Comparison of ENCODE assay signal across 25 cellular contexts in the genomic region with DNA sequence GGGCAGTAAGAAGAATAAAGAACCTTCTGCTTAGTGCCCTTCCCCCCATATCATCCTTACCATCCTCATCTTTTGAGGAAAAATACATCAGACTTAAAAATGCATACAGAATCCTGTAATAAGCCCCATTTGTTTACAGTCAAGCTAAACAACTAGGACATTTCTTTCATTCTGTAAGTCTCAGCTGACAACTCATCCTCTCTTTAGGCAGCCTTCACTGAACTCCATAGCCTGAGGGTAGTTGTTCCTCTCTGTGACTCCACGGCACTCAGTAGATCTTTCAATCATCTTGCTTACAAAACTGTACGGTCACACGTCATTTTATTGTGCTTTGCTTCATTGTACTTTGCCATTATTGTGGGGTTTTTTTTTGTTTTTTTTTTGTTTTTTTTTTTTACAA.
DNase-seq lines count a peak whose midpoint lies in the region; ATAC-seq, FAIRE-seq and TF ChIP-seq lines count a peak whose summit lies in the region.
"Had no signal": no experiment of that assay in that cellular context is flagged by ENCODE, and none has a peak within 500 bp of the region (broad histone marks: within the 10 kb centered on the region; RNA-seq: fewer than 3 reads in every experiment).

No MANE protein-coding gene starts in this region.

- H3K56ac ChIP-seq in H1 (replicated peaks; ENCODE audit: insufficient read length, low read depth, low read length), result peak overlapping the region; percentile 13

- TF ChIP-seq POLR2A in H1 (IDR thresholded peaks at IDR 0.05; ENCODE audit: control extremely low read depth in 1 of 2, low read depth in 2 of 2, low read length in 2 of 2), result no peak

- H3K9me3 Mint-ChIP-seq in activated T-cell treated with anti-CD3 and anti-CD28 coated beads, Interleukin-2, amount 50 U/mL, for 72 hours, result no peaks in the 10 kb centered on the region
- H3K9me3 Mint-ChIP-seq in neural crest cell, result no peaks in the 10 kb centered on the region
- H3K9me3 Mint-ChIP-seq in activated naive CD4-positive, alpha-beta T cell treated with anti-CD3 and anti-CD28 coated beads, Interleukin-2, amount 10 ng/mL, durations not matched to agents 7 days and 5 days, result no peaks in the 10 kb centered on the region

- H3K27ac Mint-ChIP-seq in activated T-cell treated with anti-CD3 and anti-CD28 coated beads, Interleukin-2, amount 50 U/mL, for 72 hours, result peak overlapping the region; percentile 83
- H3K27ac Mint-ChIP-seq in neural crest cell (ENCODE audit: unreplicated experiment), result peak overlapping the region; percentile 62
- no peak overlapping the region for H3K27ac Mint-ChIP-seq in activated naive CD4-positive, alpha-beta T cell treated with anti-CD3 and anti-CD28 coated beads, Interleukin-2, amount 10 ng/mL, durations not matched to agents 7 days and 5 days

- H3K79me2 ChIP-seq in H1 (ENCODE audit: control insufficient read depth in 1 of 2, insufficient read depth in 2 of 2, low read length in 2 of 2), result no peaks in the 10 kb centered on the region

- no peak overlapping the region for H2BK5ac ChIP-seq in H1 (ENCODE audit: low read depth, low read length)

- H4K8ac ChIP-seq in H1 (ENCODE audit: extremely low read depth, insufficient read depth, low read length), result no peak overlapping the region

- H2BK120ac ChIP-seq in H1 (replicated peaks; ENCODE audit: low read depth, low read length), result no peak overlapping the region

- H3K27ac ChIP-seq in H1 (ENCODE audit: low read depth, low read length), result no peak overlapping the region
- H3K27ac ChIP-seq: 22Rv1, C4-2B, GM23248, SK-N-MC had no signal

- peaks cover 19% of the 10 kb centered on the region for H3K4me1 Mint-ChIP-seq in activated T-cell treated with anti-CD3 and anti-CD28 coated beads, Interleukin-2, amount 50 U/mL, for 72 hours (ENCODE audit: low read depth)
- H3K4me1 Mint-ChIP-seq in neural crest cell, result peaks cover 32% of the 10 kb centered on the region
- no peaks in the 10 kb centered on the region for H3K4me1 Mint-ChIP-seq in activated naive CD4-positive, alpha-beta T cell treated with anti-CD3 and anti-CD28 coated beads, Interleukin-2, amount 10 ng/mL, durations not matched to agents 7 days and 5 days

- no peaks in the 10 kb centered on the region for H3K27me3 Mint-ChIP-seq in activated T-cell treated with anti-CD3 and anti-CD28 coated beads, Interleukin-2, amount 50 U/mL, for 72 hours (ENCODE audit: low read depth)
- H3K27me3 Mint-ChIP-seq in neural crest cell (ENCODE audit: low read depth), result no peaks in the 10 kb centered on the region
- no peaks in the 10 kb centered on the region for H3K27me3 Mint-ChIP-seq in activated naive CD4-positive, alpha-beta T cell treated with anti-CD3 and anti-CD28 coated beads, Interleukin-2, amount 10 ng/mL, durations not matched to agents 7 days and 5 days

- H3K9ac ChIP-seq in H1 (replicated peaks in 1 of 4; ENCODE audit: extremely low read depth in 1 of 4, low read depth in 3 of 4, low read length in 3 of 4), result no peak overlapping the region
- H3K9ac ChIP-seq: GM23248 had no signal

- no peak overlapping the region for H2AK5ac ChIP-seq in H1 (ENCODE audit: low read depth, low read length)

- H3K4me3 Mint-ChIP-seq in activated T-cell treated with anti-CD3 and anti-CD28 coated beads, Interleukin-2, amount 50 U/mL, for 72 hours, result no peak overlapping the region
- no peak overlapping the region for H3K4me3 Mint-ChIP-seq in neural crest cell
- no peak overlapping the region for H3K4me3 Mint-ChIP-seq in activated naive CD4-positive, alpha-beta T cell treated with anti-CD3 and anti-CD28 coated beads, Interleukin-2, amount 10 ng/mL, durations not matched to agents 7 days and 5 days

- H2AFZ ChIP-seq in H1 (ENCODE audit: low read length), result no peak overlapping the region
- H2AFZ ChIP-seq: GM23248 had no signal

- H2BK12ac ChIP-seq in H1 (ENCODE audit: low read depth, low read length), result no peak overlapping the region

- H4K5ac ChIP-seq in H1 (ENCODE audit: insufficient read length, low read depth, low read length), result no peak overlapping the region

- H3K79me1 ChIP-seq in H1 (ENCODE audit: low read depth, low read length), result no peaks in the 10 kb centered on the region

- FAIRE-seq in H1 (lab: Jason Lieb, UNC), result no peak

- POLR2A ChIA-PET in H1 (lab: Charles Lee; ENCODE audit: partially characterized antibody), result no interaction called here

- TF ChIP-seq CTCF in H1 (IDR thresholded peaks at IDR 0.05; ENCODE audit: control extremely low read depth in 1 of 3, insufficient read depth in 1 of 3, low read depth in 1 of 3, low read length in 3 of 3) (no peak), neural crest cell (conservative IDR thresholded peaks at IDR 0.05) (no peak), foreskin fibroblast (IDR thresholded peaks at IDR 0.05; ENCODE audit: low read depth, low read length) (no peak)

- no peak overlapping the region for H2BK15ac ChIP-seq in H1 (ENCODE audit: low read length)

- no peak overlapping the region for H3K4me3 ChIP-seq in H1 (ENCODE audit: extremely low read depth in 1 of 4, insufficient read depth in 2 of 4, low read depth in 3 of 4, low read length in 4 of 4)
- H3K4me3 ChIP-seq in foreskin fibroblast (ENCODE audit: low read depth in 1 of 2, low read length in 2 of 2), result no peak overlapping the region
- H3K4me3 ChIP-seq: GM23248, SK-N-MC had no signal

- H3K36me3 ChIP-seq in H1 (ENCODE audit: control insufficient read depth in 2 of 4, insufficient read depth in 4 of 4, low read length in 3 of 4), result no peaks in the 10 kb centered on the region; a peak in 1 of 8 replicates

- no peaks in the 10 kb centered on the region for H3K23me2 ChIP-seq in H1 (ENCODE audit: low read depth, low read length)

- no peak for ATAC-seq in activated T-cell treated with anti-CD3 and anti-CD28 coated beads, Interleukin-2, amount 50 U/mL, for 72 hours (replicated peaks in 1 of 2)
- ATAC-seq: HCT116, Panc1 had no signal

- no peak for DNase-seq in activated T-cell treated with anti-CD3 and anti-CD28 coated beads, Interleukin-2, amount 50 U/mL, for 72 hours
- DNase-seq in activated T-cell treated with anti-CD3 and anti-CD28 coated beads for 4 hours (no peak), RPMI7951 (ENCODE audit: low read depth) (peak; percentile 75), H1 (ENCODE audit: low read depth in 1 of 2, low spot score in 2 of 2) (no peak), neural crest cell (ENCODE audit: low read depth, low spot score) (no peak), foreskin fibroblast (no peak)
- DNase-seq in activated naive CD4-positive, alpha-beta T cell treated with anti-CD3 and anti-CD28 coated beads, Interleukin-2, amount 10 ng/mL, durations not matched to agents 7 days and 5 days, result no peak
- DNase-seq in stimulated activated CD4-positive, alpha-beta T cell treated with anti-CD3 and anti-CD28 coated beads, Interleukin-4, amount 100 ng/mL, for 24 hours, result no peak
- DNase-seq: AML-193, DMS 273 treated with DMSO at 0.1 percent for 48 hours, DND-41, GF-D8, GM23248, KBM-7, NCI-H1048, NCI-H1436 treated with DMSO at 0.1 percent for 48 hours, NCI-H2029, NCI-H2171, NCI-H446, NCI-H526 treated with DMSO at 0.1 percent for 48 hours had no signal

- H3K23ac ChIP-seq in H1 (ENCODE audit: insufficient read length), result no peak overlapping the region

- no peak overlapping the region for H4K91ac ChIP-seq in H1 (replicated peaks; ENCODE audit: insufficient read length, low read length)

- H2BK20ac ChIP-seq in H1 (ENCODE audit: low read length), result no peak overlapping the region

- no peak overlapping the region for H3K4ac ChIP-seq in H1 (replicated peaks; ENCODE audit: insufficient read length, low read depth, low read length)

- 87% methylated on average over 3 of the region's 3 CpGs; no CpG with 5 or more reads in 1 of the 2 experiments for WGBS in H1 (ENCODE audit: extremely low coverage in 1 of 2, insufficient coverage in 1 of 2, insufficient read length in 1 of 2, insufficient replicate concordance in 2 of 2, low coverage in 1 of 2, low lambda C conversion rate in 2 of 2, missing lambda C conversion rate in 1 of 2), 2 experiments

- H3K4me2 ChIP-seq in H1 (ENCODE audit: insufficient read depth in 1 of 2, low read depth in 2 of 2, low read length in 2 of 2), result no peak overlapping the region

- H3K9me3 ChIP-seq in H1 (ENCODE audit: insufficient read depth in 2 of 2, low read depth in 1 of 2, low read length in 1 of 2), result no peaks in the 10 kb centered on the region; a peak in 1 of 4 replicates

- H3K27me3 ChIP-seq in H1 (replicated peaks in 1 of 4; ENCODE audit: control insufficient read depth in 3 of 4, extremely low read depth in 1 of 4, insufficient read depth in 3 of 4, low read length in 3 of 4), result no peaks in the 10 kb centered on the region; a peak in 1 of 7 replicates

- TF ChIP-seq RAD21 in H1 (IDR thresholded peaks at IDR 0.05 in 1 of 2, conservative IDR thresholded peaks at IDR 0.05 in 1 of 2; ENCODE audit: low read depth in 2 of 2, low read length in 2 of 2), result no peak

- H3K36me3 Mint-ChIP-seq in activated T-cell treated with anti-CD3 and anti-CD28 coated beads, Interleukin-2, amount 50 U/mL, for 72 hours (ENCODE audit: insufficient read depth in 2 of 2), result peaks cover 0 to 1% of the 10 kb centered on the region in 2 donors
- peaks cover 13% of the 10 kb centered on the region for H3K36me3 Mint-ChIP-seq in neural crest cell (ENCODE audit: low read depth)
- peaks cover 3% of the 10 kb centered on the region for H3K36me3 Mint-ChIP-seq in activated naive CD4-positive, alpha-beta T cell treated with anti-CD3 and anti-CD28 coated beads, Interleukin-2, amount 10 ng/mL, durations not matched to agents 7 days and 5 days

- no peak overlapping the region for H3K18ac ChIP-seq in H1 (ENCODE audit: extremely low read depth, low read length)

- CTCF ChIA-PET in H1 (lab: Charles Lee; ENCODE audit: partially characterized antibody), result interaction anchor here (1.3 kb wide), 1 partner anchor 10 kb away, joined by 6 read pairs; no protein-coding TSS in a partner anchor
- CTCF ChIA-PET in activated naive CD4-positive, alpha-beta T cell treated with anti-CD3 and anti-CD28 coated beads, Interleukin-2, amount 10 ng/mL, durations not matched to agents 7 days and 5 days (lab: Charles Lee), result interaction anchor here (1.2 kb wide), 1 partner anchor 15 kb away, joined by 3 read pairs; no protein-coding TSS in a partner anchor

- H3K4me1 ChIP-seq in H1 (replicated peaks in 1 of 4; ENCODE audit: control insufficient read depth in 3 of 4, insufficient read depth in 4 of 4, low read length in 3 of 4), result peaks cover 0 to 4% (median 1%) of the 10 kb centered on the region in 4 experiments; a peak in 2 of 7 replicates

- TF ChIP-seq EP300 in H1 (IDR thresholded peaks at IDR 0.05; ENCODE audit: borderline replicate concordance in 1 of 2, low read depth in 2 of 2, low read length in 2 of 2), result no peak

- peaks cover 0 to 1% of the 10 kb centered on the region in 2 experiments for H4K20me1 ChIP-seq in H1 (replicated peaks in 1 of 2; ENCODE audit: control insufficient read depth in 1 of 2, insufficient read depth in 2 of 2, low read length in 2 of 2)

- H3K14ac ChIP-seq in H1 (ENCODE audit: insufficient read length), result no peak overlapping the region

TF ChIP-seq in H1, 55 proteins besides CTCF, POLR2A, EP300 and RAD21:
- no peak for TF ChIP-seq CHD1 (IDR thresholded peaks at IDR 0.05; ENCODE audit: low read depth, low read length)
- no peak for TF ChIP-seq BRCA1 (IDR thresholded peaks at IDR 0.05; ENCODE audit: low read depth, low read length)
- no peak for TF ChIP-seq MAFK (IDR thresholded peaks at IDR 0.05; ENCODE audit: low read depth, low read length)
- no peak for TF ChIP-seq JUND (IDR thresholded peaks at IDR 0.05; ENCODE audit: low read length)
- no peak for TF ChIP-seq RFX5 (IDR thresholded peaks at IDR 0.05; ENCODE audit: borderline replicate concordance, low read depth, low read length)
